Comparison of ENCODE assay signal across 14 cellular contexts in genomic region chr18:13223341-13224148, GRCh38. TPM values are rescaled to one million over a fixed set of nuclear protein-coding genes. Genes with fewer than 3 reads are reported as not detected.
DNase-seq lines count a peak whose midpoint lies in the region; ATAC-seq, FAIRE-seq and TF ChIP-seq lines count a peak whose summit lies in the region.
"Had no signal": no experiment of that assay in that cellular context is flagged by ENCODE, and none has a peak within 500 bp of the region (broad histone marks: within the 10 kb centered on the region; RNA-seq: fewer than 3 reads in every experiment).

No MANE protein-coding gene starts in this region.

- ATAC-seq in gastroesophageal sphincter (peak; percentile 23), pancreas (peak in 3 of 4 donors; percentile 14 to 57 (median 34)), aorta (ENCODE audit: low FRiP score) (peak; percentile 20)
- ATAC-seq: stimulated activated effector memory CD8-positive, alpha-beta T cell treated with anti-CD3 and anti-CD28 coated beads, Interleukin-12 subunit alpha, Interleukin-12 subunit beta, amount 100 ng/mL, for 72 hours had no signal

- DNase-seq in activated CD4-positive, alpha-beta memory T cell treated with anti-CD3 and anti-CD28 coated beads, Interleukin-2, amount 10 ng/mL, durations not matched to agents 7 days and 5 days, result peak; percentile 6
- DNase-seq in activated CD4-positive, alpha-beta memory T cell treated with anti-CD3 and anti-CD28 coated beads for 36 hours, result no peak
- DNase-seq in pancreas (peak in 1 of 6 donors; percentile 47), aorta (no peak), HK-2 (ENCODE audit: unreplicated experiment) (no peak), epidermal melanocyte (ENCODE audit: insufficient read length, low spot score) (no peak)
- DNase-seq in stimulated activated CD8-positive, alpha-beta memory T cell treated with anti-CD3 and anti-CD28 coated beads, Interleukin-4, amount 100 ng/mL, for 48 hours, result no peak
- DNase-seq: ACHN; activated T-cell treated with anti-CD3 and anti-CD28 coated beads, Interleukin-2, amount 50 U/mL, for 1 hour; H7; stimulated activated CD4-positive, alpha-beta T cell treated with anti-CD3 and anti-CD28 coated beads, Interleukin-12 subunit alpha, Interleukin-12 subunit beta, amount 100 ng/mL, for 4 hours; T1000 had no signal

- H3K9me3 ChIP-seq in gastroesophageal sphincter, result no peaks in the 10 kb centered on the region
- peaks cover 0 to 3% (median 0%) of the 10 kb centered on the region in 4 donors for H3K9me3 ChIP-seq in pancreas
- H3K9me3 ChIP-seq in aorta (ENCODE audit: control insufficient read depth, low read length), result no peaks in the 10 kb centered on the region

- no peak for FAIRE-seq in pancreas (lab: Jason Lieb, UNC)

- no peaks in the 10 kb centered on the region for H3K36me3 Mint-ChIP-seq in activated CD4-positive, alpha-beta memory T cell treated with anti-CD3 and anti-CD28 coated beads, Interleukin-2, amount 10 ng/mL, durations not matched to agents 7 days and 5 days (ENCODE audit: low read depth)
- H3K36me3 Mint-ChIP-seq in activated CD4-positive, alpha-beta memory T cell treated with anti-CD3 and anti-CD28 coated beads for 36 hours, result no peaks in the 10 kb centered on the region
- H3K36me3 Mint-ChIP-seq: stimulated activated effector memory CD8-positive, alpha-beta T cell treated with anti-CD3 and anti-CD28 coated beads, Interleukin-12 subunit alpha, Interleukin-12 subunit beta, amount 100 ng/mL, for 72 hours had no signal

- H3K4me3 ChIP-seq in gastroesophageal sphincter, result no peak overlapping the region
- H3K4me3 ChIP-seq in pancreas, result no peak overlapping the region
- H3K4me3 ChIP-seq in aorta (ENCODE audit: low read length in 2 of 2), result no peak overlapping the region

- peaks cover 12% of the 10 kb centered on the region for H3K4me1 Mint-ChIP-seq in activated CD4-positive, alpha-beta memory T cell treated with anti-CD3 and anti-CD28 coated beads, Interleukin-2, amount 10 ng/mL, durations not matched to agents 7 days and 5 days
- peaks cover 9% of the 10 kb centered on the region for H3K4me1 Mint-ChIP-seq in activated CD4-positive, alpha-beta memory T cell treated with anti-CD3 and anti-CD28 coated beads for 36 hours (ENCODE audit: low read depth)

- no peaks in the 10 kb centered on the region for H3K9me3 Mint-ChIP-seq in activated CD4-positive, alpha-beta memory T cell treated with anti-CD3 and anti-CD28 coated beads, Interleukin-2, amount 10 ng/mL, durations not matched to agents 7 days and 5 days
- no peaks in the 10 kb centered on the region for H3K9me3 Mint-ChIP-seq in activated CD4-positive, alpha-beta memory T cell treated with anti-CD3 and anti-CD28 coated beads for 36 hours
- H3K9me3 Mint-ChIP-seq: stimulated activated effector memory CD8-positive, alpha-beta T cell treated with anti-CD3 and anti-CD28 coated beads, Interleukin-12 subunit alpha, Interleukin-12 subunit beta, amount 100 ng/mL, for 72 hours had no signal

- H3K27me3 ChIP-seq in gastroesophageal sphincter (no peaks in the 10 kb centered on the region), pancreas (no peaks in the 10 kb centered on the region), aorta (ENCODE audit: control insufficient read depth in 1 of 2, insufficient read depth in 2 of 2, low read length in 1 of 2) (no peaks in the 10 kb centered on the region)

- 13 to 87% methylated on average over 2 to 3 of the region's 13 CpGs for WGBS in gastroesophageal sphincter (ENCODE audit: low coverage in 1 of 2), 2 donors
- 70% methylated on average over 13 of the region's 13 CpGs for WGBS in pancreas, 2 donors
- WGBS in aorta, 2 donors, result 60 to 73% methylated on average over 13 of the region's 13 CpGs

- intact Hi-C loops in activated CD4-positive, alpha-beta memory T cell treated with anti-CD3 and anti-CD28 coated beads for 36 hours (cut with micrococcal nuclease), result no loop called here
- intact Hi-C loops in pancreas (cut with DNase I), result no loop called here
- intact Hi-C loops in aorta (cut with DNase I), result loop anchor here (5.0 kb wide), 2 partner anchors 44 to 99 kb away; no protein-coding TSS in a partner anchor

- TF ChIP-seq POLR2A in gastroesophageal sphincter (IDR thresholded peaks at IDR 0.05), result no peak

- TF ChIP-seq CTCF in gastroesophageal sphincter (IDR thresholded peaks at IDR 0.05) (no peak), pancreas (IDR thresholded peaks at IDR 0.05) (no peak)

- H3K27ac ChIP-seq in gastroesophageal sphincter, result peak overlapping the region; percentile 49 to 93 (median 90)
- H3K27ac ChIP-seq in pancreas, result peak overlapping the region in 3 of 4 donors; percentile 19 to 62 (median 60)
- peak overlapping the region in 1 of 2 donors; percentile 30 for H3K27ac ChIP-seq in aorta (ENCODE audit: low read depth in 1 of 2, low read length in 2 of 2)

- POLR2A ChIA-PET in activated CD4-positive, alpha-beta memory T cell treated with anti-CD3 and anti-CD28 coated beads, Interleukin-2, amount 10 ng/mL, durations not matched to agents 7 days and 5 days (lab: Charles Lee), result no interaction called here
- POLR2A ChIA-PET in activated CD4-positive, alpha-beta memory T cell treated with anti-CD3 and anti-CD28 coated beads for 36 hours (lab: Charles Lee), result no interaction called here

- H3K36me3 ChIP-seq in gastroesophageal sphincter (no peaks in the 10 kb centered on the region), pancreas (no peaks in the 10 kb centered on the region), aorta (ENCODE audit: control insufficient read depth in 1 of 2, insufficient read depth in 2 of 2, low read length in 1 of 2) (peaks cover 0 to 2% of the 10 kb centered on the region in 2 donors)

- peaks cover 31% of the 10 kb centered on the region for H3K27me3 Mint-ChIP-seq in activated CD4-positive, alpha-beta memory T cell treated with anti-CD3 and anti-CD28 coated beads, Interleukin-2, amount 10 ng/mL, durations not matched to agents 7 days and 5 days
- peaks cover 18% of the 10 kb centered on the region for H3K27me3 Mint-ChIP-seq in activated CD4-positive, alpha-beta memory T cell treated with anti-CD3 and anti-CD28 coated beads for 36 hours

- no peak for TF ChIP-seq EP300 in gastroesophageal sphincter (IDR thresholded peaks at IDR 0.05)

- H3K4me1 ChIP-seq in gastroesophageal sphincter (peaks cover 7 to 70% (median 54%) of the 10 kb centered on the region in 3 donors), pancreas (peaks cover 0 to 22% (median 17%) of the 10 kb centered on the region in 3 donors), aorta (ENCODE audit: control insufficient read depth in 1 of 2, insufficient read depth in 2 of 2, low read length in 2 of 2) (no peaks in the 10 kb centered on the region)

- CTCF ChIA-PET in activated CD4-positive, alpha-beta memory T cell treated with anti-CD3 and anti-CD28 coated beads, Interleukin-2, amount 10 ng/mL, durations not matched to agents 7 days and 5 days (lab: Charles Lee), result no interaction called here
- CTCF ChIA-PET in activated CD4-positive, alpha-beta memory T cell treated with anti-CD3 and anti-CD28 coated beads for 36 hours (lab: Charles Lee), result no interaction called here

- no peak overlapping the region for H3K27ac Mint-ChIP-seq in activated CD4-positive, alpha-beta memory T cell treated with anti-CD3 and anti-CD28 coated beads, Interleukin-2, amount 10 ng/mL, durations not matched to agents 7 days and 5 days
- H3K27ac Mint-ChIP-seq in activated CD4-positive, alpha-beta memory T cell treated with anti-CD3 and anti-CD28 coated beads for 36 hours, result no peak overlapping the region
- H3K27ac Mint-ChIP-seq: stimulated activated effector memory CD8-positive, alpha-beta T cell treated with anti-CD3 and anti-CD28 coated beads, Interleukin-12 subunit alpha, Interleukin-12 subunit beta, amount 100 ng/mL, for 72 hours had no signal

- no peak overlapping the region for H3K4me3 Mint-ChIP-seq in activated CD4-positive, alpha-beta memory T cell treated with anti-CD3 and anti-CD28 coated beads, Interleukin-2, amount 10 ng/mL, durations not matched to agents 7 days and 5 days
- no peak overlapping the region for H3K4me3 Mint-ChIP-seq in activated CD4-positive, alpha-beta memory T cell treated with anti-CD3 and anti-CD28 coated beads for 36 hours
- H3K4me3 Mint-ChIP-seq: stimulated activated effector memory CD8-positive, alpha-beta T cell treated with anti-CD3 and anti-CD28 coated beads, Interleukin-12 subunit alpha, Interleukin-12 subunit beta, amount 100 ng/mL, for 72 hours had no signal

RNA-seq across cellular contexts. Expression of gene LDLRAD4, which starts 5.0 kb away (rescaled TPM):
- total RNA-seq in activated CD4-positive, alpha-beta memory T cell treated with anti-CD3 and anti-CD28 coated beads, Interleukin-2, amount 10 ng/mL, durations not matched to agents 7 days and 5 days, result 10 to 100 TPM; 19.1 to 22.4 TPM
- 10 to 100 TPM; 28.4 to 30.1 TPM for total RNA-seq in activated CD4-positive, alpha-beta memory T cell treated with anti-CD3 and anti-CD28 coated beads for 36 hours
- total RNA-seq in gastroesophageal sphincter (10 to 100 TPM; 28.1 to 85.9 (median 55.2) TPM), pancreas (10 to 100 TPM in 2 of 6 donors, 1 to 10 TPM in 4; 3.3 to 21.8 (median 7.8) TPM), aorta (100 to 1,000 TPM in 1 of 2 donors, 10 to 100 TPM in 1; 61.9 to 112 TPM)
- polyA plus RNA-seq in pancreas (1 to 10 TPM; 2.5 to 2.6 TPM), aorta (10 to 100 TPM in 1 of 2 donors, 1 to 10 TPM in 1; 7.0 to 11.8 TPM)

Comparison
In these comparisons a context has a peak if more than half of its experiments do, and no peak if none do; other contexts are left out.
1. intact Hi-C loops: an anchor here in aorta (5.0 kb wide); none called in activated CD4-positive, alpha-beta memory T cell treated with anti-CD3 and anti-CD28 coated beads for 36 hours and pancreas.